Comparison of ENCODE assay signal across 8 cellular contexts in genomic region chr18:8706981-8707940, GRCh38. TPM values are rescaled to one million over a fixed set of nuclear protein-coding genes. Genes with fewer than 3 reads are reported as not detected.
DNase-seq lines count a peak whose midpoint lies in the region; ATAC-seq and TF ChIP-seq lines count a peak whose summit lies in the region.

No MANE protein-coding gene starts in this region.

- CTCF ChIA-PET in WTC11 (lab: Charles Lee), result interaction anchor here (0.6 to 5.1 kb wide), 15 partner anchors 10 to 280 kb away, joined by 3 to 28 read pairs (median 5); partner anchors contain the start of gene RAB12

- H3K27ac ChIP-seq in esophagus squamous epithelium (peak overlapping the region; percentile 57 to 95 (median 88)), muscle layer of duodenum (ENCODE audit: low read length) (no peak overlapping the region)

- 0 out of 2 replicates have a peak, but pooled peaks have one; percentile 23 for TF ChIP-seq CTCF in WTC11 (IDR thresholded peaks at IDR 0.05)
- peak in 4 of 6 experiments; percentile 27 to 44 (median 39) for TF ChIP-seq CTCF in esophagus squamous epithelium (IDR thresholded peaks at IDR 0.05)

- intact Hi-C loops in esophagus squamous epithelium (cut with DNase I), result no loop called here

- peak; percentile 46 for DNase-seq in DMS114 treated with DMSO at 0.1 percent for 48 hours (lab: John Stamatoyannopoulos, UW; ENCODE audit: unreplicated experiment)
- peak; percentile 85 for DNase-seq in M059J (ENCODE audit: low read depth)
- peak; percentile 67 for DNase-seq in WTC11 (ENCODE audit: low spot score)
- DNase-seq in esophagus squamous epithelium (lab: John Stamatoyannopoulos, UW), result no peak
- no peak for DNase-seq in NCI-H187 treated with DMSO at 0.1 percent for 48 hours (lab: John Stamatoyannopoulos, UW)
- DNase-seq in activated effector memory CD4-positive, alpha-beta T cell treated with Interleukin-2 at 50 U/mL for 16 hours, result no peak

- ATAC-seq in WTC11 (peak; percentile 16), GM18520 (IDR thresholded peaks at IDR 0.05; ENCODE audit: unreplicated experiment) (no peak)

- peaks cover 11% of the 10 kb centered on the region for H3K36me3 Mint-ChIP-seq in WTC11

- no peaks in the 10 kb centered on the region for H3K9me3 ChIP-seq in esophagus squamous epithelium
- H3K9me3 ChIP-seq in muscle layer of duodenum (ENCODE audit: control insufficient read depth in 1 of 2, low read length in 2 of 2), result no peaks in the 10 kb centered on the region

- POLR2A ChIA-PET in WTC11 (lab: Charles Lee), result interaction anchor here (0.5 to 1.7 kb wide), 4 partner anchors 10 to 87 kb away, joined by 3 to 5 read pairs (median 4); no protein-coding TSS in a partner anchor

- H3K4me1 ChIP-seq in esophagus squamous epithelium, result peaks cover 21 to 45% (median 25%) of the 10 kb centered on the region in 3 donors
- H3K4me1 ChIP-seq in muscle layer of duodenum (ENCODE audit: control insufficient read depth in 1 of 2, insufficient read depth in 2 of 2, low read length in 2 of 2), result peaks cover 4 to 19% of the 10 kb centered on the region in 2 donors

- peak overlapping the region; percentile 94; the same call in 1 of the 2 replicates for H3K27ac Mint-ChIP-seq in WTC11

- H3K9me3 Mint-ChIP-seq in WTC11, result 0 out of 2 replicates have a peak, but pooled peaks cover 3% of the 10 kb centered on the region

- H3K36me3 ChIP-seq in esophagus squamous epithelium (no peaks in the 10 kb centered on the region), muscle layer of duodenum (ENCODE audit: control insufficient read depth in 1 of 2, insufficient read depth in 2 of 2, low read length in 2 of 2) (no peaks in the 10 kb centered on the region)

- peak overlapping the region; percentile 58 to 88 (median 70) for H3K4me3 ChIP-seq in esophagus squamous epithelium
- H3K4me3 ChIP-seq in muscle layer of duodenum (ENCODE audit: low read depth in 1 of 2, low read length in 2 of 2), result peak overlapping the region; percentile 64 to 72

- 10 to 15% methylated on average over 9 to 16 of the region's 41 CpGs for WGBS in esophagus squamous epithelium, 2 donors

- H3K27me3 Mint-ChIP-seq in WTC11 (ENCODE audit: low read depth), result peaks cover 19% of the 10 kb centered on the region

- H3K27me3 ChIP-seq in esophagus squamous epithelium, result peaks cover 0 to 29% (median 0%) of the 10 kb centered on the region in 4 donors
- no peaks in the 10 kb centered on the region for H3K27me3 ChIP-seq in muscle layer of duodenum (ENCODE audit: low read depth, low read length)

- H3K4me3 Mint-ChIP-seq in WTC11, result peak overlapping the region; percentile 99

- TF ChIP-seq POLR2A in esophagus squamous epithelium (IDR thresholded peaks at IDR 0.05), result no peak

- H3K4me1 Mint-ChIP-seq in WTC11, result peaks cover 50% of the 10 kb centered on the region

TF ChIP-seq in WTC11, 78 proteins besides CTCF, POLR2A, EP300 and RAD21:
- peak; percentile 43 for TF ChIP-seq USF2 (CRISPR knock-in tag; IDR thresholded peaks at IDR 0.05)
- TF ChIP-seq FOXJ3 (CRISPR knock-in tag; IDR thresholded peaks at IDR 0.05; ENCODE audit: borderline replicate concordance), result no peak
- TF ChIP-seq IRF2 (CRISPR knock-in tag; IDR thresholded peaks at IDR 0.05; ENCODE audit: borderline replicate concordance, low read depth), result no peak
- TF ChIP-seq USF1 (CRISPR knock-in tag; IDR thresholded peaks at IDR 0.05), result peak; percentile 58; the same call in 1 of the 2 replicates
- TF ChIP-seq MAX (CRISPR knock-in tag; IDR thresholded peaks at IDR 0.05), result peak; percentile 90
- TF ChIP-seq HMGXB4 (CRISPR knock-in tag; IDR thresholded peaks at IDR 0.05), result peak; percentile 66
- TF ChIP-seq ZBTB21 (CRISPR knock-in tag; IDR thresholded peaks at IDR 0.05; ENCODE audit: borderline replicate concordance), result peak; percentile 41; the same call in 1 of the 2 replicates

RNA-seq across cellular contexts. Expression of gene MTCL1, which starts 1.9 kb away (rescaled TPM):
- 16.0 and 28.2 TPM in 2 replicates for total RNA-seq in M059J (2014; rRNA removed; shearing (Covaris generic))
- total RNA-seq in WTC11 (2021), result 50.0 to 64.3 TPM (median 52.9 TPM) in 3 replicates
- 10 to 100 TPM in 1 of 4 donors, 1 to 10 TPM in 3; 6.5 to 16.4 (median 7.9) TPM for total RNA-seq in esophagus squamous epithelium

Comparison
In these comparisons a context has a peak if more than half of its experiments do, and no peak if none do; other contexts are left out.
1. DNase-seq: peak in DMS114 treated with DMSO at 0.1 percent for 48 hours (single experiment), M059J (single experiment) and WTC11 (single experiment); none in esophagus squamous epithelium (single experiment), NCI-H187 treated with DMSO at 0.1 percent for 48 hours (single experiment) and activated effector memory CD4-positive, alpha-beta T cell treated with Interleukin-2 at 50 U/mL for 16 hours (single experiment).